2 cellular contexts compared by ENCODE assay signal in the genomic region with DNA sequence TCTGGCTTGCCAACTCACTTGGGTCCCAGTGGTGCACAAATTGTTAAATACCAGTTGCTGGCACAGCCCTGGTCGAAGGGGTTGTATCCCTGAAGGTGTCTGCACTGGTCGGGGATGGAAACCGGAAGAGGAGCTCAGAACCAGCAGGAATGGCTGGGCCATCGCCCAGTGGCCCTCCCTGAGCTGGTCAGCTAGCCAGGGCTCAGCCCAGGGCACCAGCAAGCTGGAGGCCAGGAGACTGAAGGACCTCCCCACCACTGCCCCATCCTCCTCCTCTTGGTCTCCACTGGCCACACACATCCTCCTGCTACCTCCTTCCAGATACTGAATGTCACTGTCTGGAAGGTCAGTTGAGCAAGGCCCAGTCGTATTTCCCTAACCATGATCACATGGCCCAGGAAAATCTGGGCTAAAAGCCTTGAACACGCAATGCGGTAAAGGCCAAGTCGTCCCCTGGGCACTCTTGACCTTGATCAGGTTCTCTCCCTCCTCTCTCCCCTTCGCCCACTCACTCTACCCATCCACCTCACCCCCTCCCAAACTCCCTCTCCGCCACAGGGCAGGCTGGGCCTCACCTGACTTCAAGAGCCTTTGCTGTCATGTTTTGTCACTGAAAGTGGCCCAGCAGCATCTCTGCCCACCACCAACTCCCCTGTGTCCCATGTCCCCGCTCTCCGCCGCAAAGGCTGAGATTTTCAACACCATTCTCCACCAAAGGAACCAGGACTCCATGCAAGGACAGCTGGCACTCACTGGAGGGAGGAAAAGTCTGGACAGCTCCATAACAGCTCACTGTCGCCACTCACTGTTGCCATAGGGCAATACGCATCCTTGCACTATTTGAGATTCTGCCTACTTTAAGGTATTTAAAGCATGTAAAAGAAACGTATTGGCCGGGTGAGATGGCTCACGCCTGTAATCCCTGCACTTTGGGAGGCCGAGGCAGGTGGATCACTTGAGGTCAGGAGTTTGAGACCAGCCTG.
TF ChIP-seq lines count a peak whose summit lies in the region.

No MANE protein-coding gene starts in this region.

TF ChIP-seq in Ishikawa, 13 proteins besides CTCF, POLR2A, EP300 and RAD21:
- TF ChIP-seq TEAD4 (IDR thresholded peaks at IDR 0.05) (no peak), NFIC (IDR thresholded peaks at IDR 0.05) (no peak), CEBPB (IDR thresholded peaks at IDR 0.05) (no peak), FOXM1 (IDR thresholded peaks at IDR 0.05; ENCODE audit: borderline replicate concordance, low read depth) (no peak)

TF ChIP-seq in HepG2, 621 proteins besides CTCF, POLR2A, EP300 and RAD21:
- TF ChIP-seq SALL1 (CRISPR knock-in tag; IDR thresholded peaks at IDR 0.05), result 0 out of 2 replicates have a peak, but pooled peaks have one; percentile 22
- TF ChIP-seq HOMEZ (CRISPR knock-in tag; IDR thresholded peaks at IDR 0.05; ENCODE audit: low read depth), result no peak
- TF ChIP-seq TFDP1 (CRISPR knock-in tag; IDR thresholded peaks at IDR 0.05; ENCODE audit: borderline replicate concordance), result no peak
- no peak for TF ChIP-seq ZBTB8A (CRISPR knock-in tag; IDR thresholded peaks at IDR 0.05; ENCODE audit: borderline replicate concordance, low read depth)
- no peak; the same call in 1 of the 2 replicates for TF ChIP-seq ZFX (CRISPR knock-in tag; IDR thresholded peaks at IDR 0.05; ENCODE audit: low read depth)
- TF ChIP-seq MEF2D (CRISPR knock-in tag; IDR thresholded peaks at IDR 0.05), result no peak
- TF ChIP-seq SKIL (CRISPR knock-in tag; IDR thresholded peaks at IDR 0.05; ENCODE audit: borderline replicate concordance), result no peak
- peak; percentile 30; the same call in 1 of the 2 replicates for TF ChIP-seq ZBTB38 (CRISPR knock-in tag; IDR thresholded peaks at IDR 0.05)
- peak; percentile 61 for TF ChIP-seq STAG1 (CRISPR knock-in tag; IDR thresholded peaks at IDR 0.05)
- TF ChIP-seq ZNF576 (CRISPR knock-in tag; IDR thresholded peaks at IDR 0.05), result peak; percentile 91; the same call in 1 of the 2 replicates
- TF ChIP-seq, protein P1, sequence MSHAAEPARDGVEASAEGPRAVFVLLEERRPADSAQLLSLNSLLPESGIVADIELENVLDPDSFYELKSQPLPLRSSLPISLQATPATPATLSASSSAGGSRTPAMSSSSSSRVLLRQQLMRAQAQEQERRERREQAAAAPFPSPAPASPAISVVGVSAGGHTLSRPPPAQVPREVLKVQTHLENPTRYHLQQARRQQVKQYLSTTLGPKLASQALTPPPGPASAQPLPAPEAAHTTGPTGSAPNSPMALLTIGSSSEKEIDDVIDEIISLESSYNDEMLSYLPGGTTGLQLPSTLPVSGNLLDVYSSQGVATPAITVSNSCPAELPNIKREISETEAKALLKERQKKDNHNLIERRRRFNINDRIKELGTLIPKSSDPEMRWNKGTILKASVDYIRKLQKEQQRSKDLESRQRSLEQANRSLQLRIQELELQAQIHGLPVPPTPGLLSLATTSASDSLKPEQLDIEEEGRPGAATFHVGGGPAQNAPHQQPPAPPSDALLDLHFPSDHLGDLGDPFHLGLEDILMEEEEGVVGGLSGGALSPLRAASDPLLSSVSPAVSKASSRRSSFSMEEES (CRISPR knock-in tag; IDR thresholded peaks at IDR 0.05), result no peak
- peak; percentile 54 for TF ChIP-seq SMC3 (IDR thresholded peaks at IDR 0.05; ENCODE audit: low read length)
- no peak for TF ChIP-seq ZFP36L2 (CRISPR knock-in tag; IDR thresholded peaks at IDR 0.05)
- TF ChIP-seq ZNF263 (CRISPR knock-in tag; IDR thresholded peaks at IDR 0.05), result 0 out of 2 replicates have a peak, but pooled peaks have one; percentile 14
- TF ChIP-seq ZNF687 (CRISPR knock-in tag; IDR thresholded peaks at IDR 0.05), result peak; percentile 59
- TF ChIP-seq TEAD3 (CRISPR knock-in tag; optimal IDR thresholded peaks at IDR 0.05; ENCODE audit: borderline replicate concordance), result peak; percentile 27
- TF ChIP-seq XBP1 (CRISPR knock-in tag; IDR thresholded peaks at IDR 0.05), result no peak
